In the genomic region with DNA sequence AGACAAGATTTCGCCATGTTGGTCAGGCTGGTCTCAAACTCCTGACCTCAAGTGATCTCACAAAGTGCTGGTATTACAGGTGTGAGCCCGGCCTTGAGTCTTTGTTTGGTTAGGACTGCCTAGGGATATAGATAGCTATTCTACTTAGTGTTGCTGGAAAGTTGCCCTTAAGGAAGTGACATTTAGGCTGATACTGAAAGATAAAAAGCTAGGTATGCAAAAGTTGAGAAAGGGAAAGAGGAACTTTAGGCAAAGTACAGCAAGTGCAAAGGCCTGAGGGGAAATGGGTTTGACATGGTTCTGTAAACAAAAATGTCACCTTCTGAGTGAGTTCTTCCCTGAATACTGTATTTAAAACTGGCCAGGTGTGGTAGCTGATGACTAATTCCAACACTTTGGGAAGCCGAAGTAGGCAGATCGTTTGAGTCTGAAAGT, we compare ENCODE assay signal across 1 cellular context.
A peak's percentile ranks its signal among the peaks of the same experiment; 100 is the strongest.
TF ChIP-seq lines count a peak whose summit lies in the region.

No MANE protein-coding gene starts in this region.

TF ChIP-seq in GM12878, 131 proteins besides CTCF, POLR2A, EP300 and RAD21 (continued from another document and continues in another):
- TF ChIP-seq, protein P1, sequence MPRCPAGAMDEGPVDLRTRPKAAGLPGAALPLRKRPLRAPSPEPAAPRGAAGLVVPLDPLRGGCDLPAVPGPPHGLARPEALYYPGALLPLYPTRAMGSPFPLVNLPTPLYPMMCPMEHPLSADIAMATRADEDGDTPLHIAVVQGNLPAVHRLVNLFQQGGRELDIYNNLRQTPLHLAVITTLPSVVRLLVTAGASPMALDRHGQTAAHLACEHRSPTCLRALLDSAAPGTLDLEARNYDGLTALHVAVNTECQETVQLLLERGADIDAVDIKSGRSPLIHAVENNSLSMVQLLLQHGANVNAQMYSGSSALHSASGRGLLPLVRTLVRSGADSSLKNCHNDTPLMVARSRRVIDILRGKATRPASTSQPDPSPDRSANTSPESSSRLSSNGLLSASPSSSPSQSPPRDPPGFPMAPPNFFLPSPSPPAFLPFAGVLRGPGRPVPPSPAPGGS (IDR thresholded peaks at IDR 0.05; ENCODE audit: borderline replicate concordance, insufficient read depth, low read depth, low read length, poor library complexity, severe bottlenecking) = no peak
- no peak for TF ChIP-seq SMAD5 (IDR thresholded peaks at IDR 0.05; ENCODE audit: low read depth)
- TF ChIP-seq, protein P2, sequence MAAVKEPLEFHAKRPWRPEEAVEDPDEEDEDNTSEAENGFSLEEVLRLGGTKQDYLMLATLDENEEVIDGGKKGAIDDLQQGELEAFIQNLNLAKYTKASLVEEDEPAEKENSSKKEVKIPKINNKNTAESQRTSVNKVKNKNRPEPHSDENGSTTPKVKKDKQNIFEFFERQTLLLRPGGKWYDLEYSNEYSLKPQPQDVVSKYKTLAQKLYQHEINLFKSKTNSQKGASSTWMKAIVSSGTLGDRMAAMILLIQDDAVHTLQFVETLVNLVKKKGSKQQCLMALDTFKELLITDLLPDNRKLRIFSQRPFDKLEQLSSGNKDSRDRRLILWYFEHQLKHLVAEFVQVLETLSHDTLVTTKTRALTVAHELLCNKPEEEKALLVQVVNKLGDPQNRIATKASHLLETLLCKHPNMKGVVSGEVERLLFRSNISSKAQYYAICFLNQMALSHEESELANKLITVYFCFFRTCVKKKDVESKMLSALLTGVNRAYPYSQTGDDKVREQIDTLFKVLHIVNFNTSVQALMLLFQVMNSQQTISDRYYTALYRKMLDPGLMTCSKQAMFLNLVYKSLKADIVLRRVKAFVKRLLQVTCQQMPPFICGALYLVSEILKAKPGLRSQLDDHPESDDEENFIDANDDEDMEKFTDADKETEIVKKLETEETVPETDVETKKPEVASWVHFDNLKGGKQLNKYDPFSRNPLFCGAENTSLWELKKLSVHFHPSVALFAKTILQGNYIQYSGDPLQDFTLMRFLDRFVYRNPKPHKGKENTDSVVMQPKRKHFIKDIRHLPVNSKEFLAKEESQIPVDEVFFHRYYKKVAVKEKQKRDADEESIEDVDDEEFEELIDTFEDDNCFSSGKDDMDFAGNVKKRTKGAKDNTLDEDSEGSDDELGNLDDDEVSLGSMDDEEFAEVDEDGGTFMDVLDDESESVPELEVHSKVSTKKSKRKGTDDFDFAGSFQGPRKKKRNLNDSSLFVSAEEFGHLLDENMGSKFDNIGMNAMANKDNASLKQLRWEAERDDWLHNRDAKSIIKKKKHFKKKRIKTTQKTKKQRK (IDR thresholded peaks at IDR 0.05; ENCODE audit: low read depth, low read length) = no peak
- no peak for TF ChIP-seq NRF1 (conservative IDR thresholded peaks at IDR 0.05; ENCODE audit: low read depth, low read length)
- TF ChIP-seq CBFB (IDR thresholded peaks at IDR 0.05; ENCODE audit: low read depth) = no peak
- TF ChIP-seq GABPA (IDR thresholded peaks at IDR 0.05; ENCODE audit: low read depth) = 0 out of 2 replicates have a peak, but pooled peaks have one; percentile 30
- TF ChIP-seq BCL11A (IDR thresholded peaks at IDR 0.05; ENCODE audit: low read depth, low read length) = no peak
- no peak for TF ChIP-seq RELA (IDR thresholded peaks at IDR 0.05; ENCODE audit: borderline replicate concordance, partially characterized antibody)
- TF ChIP-seq SIN3A (IDR thresholded peaks at IDR 0.05; ENCODE audit: low read depth, low read length) = no peak
- TF ChIP-seq RCOR1 (conservative IDR thresholded peaks at IDR 0.05; ENCODE audit: low read depth, low read length) = no peak
- TF ChIP-seq RFX5 (IDR thresholded peaks at IDR 0.05; ENCODE audit: low read depth, low read length) = no peak
- TF ChIP-seq NFIC (IDR thresholded peaks at IDR 0.05; ENCODE audit: low read depth, low read length) = peak; percentile 64; the same call in 1 of the 2 replicates
- TF ChIP-seq NFYA (IDR thresholded peaks at IDR 0.05; ENCODE audit: borderline replicate concordance, low read depth, low read length) = no peak
- no peak; a peak in 1 of 4 replicates for TF ChIP-seq ETV6 (conservative IDR thresholded peaks at IDR 0.05 in 1 of 2, IDR thresholded peaks at IDR 0.05 in 1 of 2; ENCODE audit: borderline replicate concordance in 1 of 2, low read depth in 1 of 2)
- TF ChIP-seq YBX1 (IDR thresholded peaks at IDR 0.05) = no peak
- TF ChIP-seq SIX5 (IDR thresholded peaks at IDR 0.05; ENCODE audit: low read depth, low read length, severe bottlenecking) = no peak
- TF ChIP-seq, protein P3, sequence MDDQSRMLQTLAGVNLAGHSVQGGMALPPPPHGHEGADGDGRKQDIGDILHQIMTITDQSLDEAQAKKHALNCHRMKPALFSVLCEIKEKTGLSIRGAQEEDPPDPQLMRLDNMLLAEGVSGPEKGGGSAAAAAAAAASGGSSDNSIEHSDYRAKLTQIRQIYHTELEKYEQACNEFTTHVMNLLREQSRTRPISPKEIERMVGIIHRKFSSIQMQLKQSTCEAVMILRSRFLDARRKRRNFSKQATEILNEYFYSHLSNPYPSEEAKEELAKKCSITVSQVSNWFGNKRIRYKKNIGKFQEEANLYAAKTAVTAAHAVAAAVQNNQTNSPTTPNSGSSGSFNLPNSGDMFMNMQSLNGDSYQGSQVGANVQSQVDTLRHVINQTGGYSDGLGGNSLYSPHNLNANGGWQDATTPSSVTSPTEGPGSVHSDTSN (IDR thresholded peaks at IDR 0.05; ENCODE audit: insufficient replicate concordance, low read depth, low read length) = no peak
- peak; percentile 93 for TF ChIP-seq IKZF1 (conservative IDR thresholded peaks at IDR 0.05)
- peak; percentile 81; the same call in 1 of the 2 replicates for TF ChIP-seq ZNF217 (IDR thresholded peaks at IDR 0.05)
- TF ChIP-seq IKZF2 (IDR thresholded peaks at IDR 0.05) = peak; percentile 94 to 95
- no peak for TF ChIP-seq EZH2 (IDR thresholded peaks at IDR 0.05; ENCODE audit: borderline replicate concordance, control insufficient read depth, low read depth, low read length)
- TF ChIP-seq MTA3 (IDR thresholded peaks at IDR 0.05; ENCODE audit: borderline replicate concordance, low read length) = peak; percentile 76; the same call in 1 of the 2 replicates
- TF ChIP-seq PML (IDR thresholded peaks at IDR 0.05; ENCODE audit: low read length) = peak; percentile 63; the same call in 1 of the 2 replicates
- TF ChIP-seq, protein P4, sequence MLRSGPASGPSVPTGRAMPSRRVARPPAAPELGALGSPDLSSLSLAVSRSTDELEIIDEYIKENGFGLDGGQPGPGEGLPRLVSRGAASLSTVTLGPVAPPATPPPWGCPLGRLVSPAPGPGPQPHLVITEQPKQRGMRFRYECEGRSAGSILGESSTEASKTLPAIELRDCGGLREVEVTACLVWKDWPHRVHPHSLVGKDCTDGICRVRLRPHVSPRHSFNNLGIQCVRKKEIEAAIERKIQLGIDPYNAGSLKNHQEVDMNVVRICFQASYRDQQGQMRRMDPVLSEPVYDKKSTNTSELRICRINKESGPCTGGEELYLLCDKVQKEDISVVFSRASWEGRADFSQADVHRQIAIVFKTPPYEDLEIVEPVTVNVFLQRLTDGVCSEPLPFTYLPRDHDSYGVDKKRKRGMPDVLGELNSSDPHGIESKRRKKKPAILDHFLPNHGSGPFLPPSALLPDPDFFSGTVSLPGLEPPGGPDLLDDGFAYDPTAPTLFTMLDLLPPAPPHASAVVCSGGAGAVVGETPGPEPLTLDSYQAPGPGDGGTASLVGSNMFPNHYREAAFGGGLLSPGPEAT (IDR thresholded peaks at IDR 0.05; ENCODE audit: low read depth) = peak; percentile 85
- peak; percentile 59; the same call in 1 of the 2 replicates for TF ChIP-seq MEF2A (IDR thresholded peaks at IDR 0.05; ENCODE audit: insufficient read depth, low read depth, low read length)
- TF ChIP-seq BACH1 (IDR thresholded peaks at IDR 0.05; ENCODE audit: borderline replicate concordance) = no peak; the same call in 1 of the 2 replicates
- no peak for TF ChIP-seq RAD51 (IDR thresholded peaks at IDR 0.05)
- TF ChIP-seq SRF (IDR thresholded peaks at IDR 0.05; ENCODE audit: low read depth in 2 of 2, low read length in 2 of 2) = no peak
- no peak for TF ChIP-seq SUZ12 (IDR thresholded peaks at IDR 0.05; ENCODE audit: unreplicated experiment)
- 0 out of 2 replicates have a peak, but pooled peaks have one; percentile 20 for TF ChIP-seq TCF12 (IDR thresholded peaks at IDR 0.05; ENCODE audit: low read depth, low read length)
- TF ChIP-seq ZNF24 (IDR thresholded peaks at IDR 0.05) = no peak
- no peak for TF ChIP-seq SMARCA5 (IDR thresholded peaks at IDR 0.05)
- TF ChIP-seq BMI1 (IDR thresholded peaks at IDR 0.05; ENCODE audit: borderline replicate concordance) = no peak; the same call in 1 of the 2 replicates
- no peak for TF ChIP-seq TAF1 (IDR thresholded peaks at IDR 0.05; ENCODE audit: borderline replicate concordance, low read depth, low read length)
- no peak for TF ChIP-seq ZNF207 (IDR thresholded peaks at IDR 0.05; ENCODE audit: borderline replicate concordance)
- no peak for TF ChIP-seq FOXK2 (IDR thresholded peaks at IDR 0.05)
- TF ChIP-seq PAX8 (IDR thresholded peaks at IDR 0.05) = no peak
- peak; percentile 60 for TF ChIP-seq JUNB (IDR thresholded peaks at IDR 0.05)
- peak; percentile 64; the same call in 1 of the 2 replicates for TF ChIP-seq MTA2 (IDR thresholded peaks at IDR 0.05; ENCODE audit: low read depth)
- no peak for TF ChIP-seq NR2C1 (IDR thresholded peaks at IDR 0.05)
- 0 out of 2 replicates have a peak, but pooled peaks have one; percentile 66 for TF ChIP-seq CBX5 (IDR thresholded peaks at IDR 0.05; ENCODE audit: low read depth)
- TF ChIP-seq SMAD1 (IDR thresholded peaks at IDR 0.05; ENCODE audit: low read depth, partially characterized antibody) = no peak
- TF ChIP-seq EED (IDR thresholded peaks at IDR 0.05; ENCODE audit: low read depth) = peak; percentile 80
- no peak for TF ChIP-seq E4F1 (IDR thresholded peaks at IDR 0.05; ENCODE audit: borderline replicate concordance, partially characterized antibody)
- TF ChIP-seq CEBPB (IDR thresholded peaks at IDR 0.05; ENCODE audit: borderline replicate concordance in 1 of 2, low read depth in 2 of 2, low read length in 2 of 2) = 0 out of 4 replicates have a peak, but pooled peaks of 1 of the 2 experiments have one; percentile 56
- TF ChIP-seq IRF4 (IDR thresholded peaks at IDR 0.05; ENCODE audit: low read depth, low read length) = peak; percentile 77
- TF ChIP-seq CHD4 (IDR thresholded peaks at IDR 0.05) = no peak; the same call in 1 of the 2 replicates
- TF ChIP-seq ZNF592 (IDR thresholded peaks at IDR 0.05) = no peak
- peak; percentile 25; the same call in 1 of the 2 replicates for TF ChIP-seq CREB1 (IDR thresholded peaks at IDR 0.05; ENCODE audit: low read depth)
- no peak for TF ChIP-seq TCF3 (IDR thresholded peaks at IDR 0.05; ENCODE audit: borderline replicate concordance, insufficient read depth, low read depth, low read length)
- 0 out of 2 replicates have a peak, but pooled peaks have one; percentile 23 for TF ChIP-seq FOXM1 (IDR thresholded peaks at IDR 0.05; ENCODE audit: low read depth, low read length)
- peak; percentile 60 for TF ChIP-seq ATF7 (IDR thresholded peaks at IDR 0.05; ENCODE audit: low read depth)
- no peak for TF ChIP-seq ZNF274 (IDR thresholded peaks at IDR 0.05; ENCODE audit: insufficient read depth, insufficient read length)
- TF ChIP-seq DPF2 (IDR thresholded peaks at IDR 0.05) = no peak; the same call in 1 of the 2 replicates
- TF ChIP-seq JUND (IDR thresholded peaks at IDR 0.05; ENCODE audit: low read depth, low read length) = peak; percentile 46; the same call in 1 of the 2 replicates
- no peak for TF ChIP-seq MXI1 (IDR thresholded peaks at IDR 0.05; ENCODE audit: low read depth, low read length)
